13 cellular contexts compared by ENCODE assay signal in genomic region chr6:41704656-41705328, GRCh38. TPM values are rescaled to one million over a fixed set of nuclear protein-coding genes. Genes with fewer than 3 reads are reported as not detected.
A peak's percentile ranks its signal among the peaks of the same experiment; 100 is the strongest.
DNase-seq lines count a peak whose midpoint lies in the region; ATAC-seq and TF ChIP-seq lines count a peak whose summit lies in the region.
"Had no signal": no experiment of that assay in that cellular context is flagged by ENCODE, and none has a peak within 500 bp of the region (broad histone marks: within the 10 kb centered on the region; RNA-seq: fewer than 3 reads in every experiment).

No MANE protein-coding gene starts in this region.

- H3K36me3 Mint-ChIP-seq in activated CD8-positive, alpha-beta T cell treated with anti-CD3 and anti-CD28 coated beads, Interleukin-2, amount 10 ng/mL, durations not matched to agents 7 days and 5 days (ENCODE audit: low read depth) = peaks cover 4% of the 10 kb centered on the region
- H3K36me3 Mint-ChIP-seq in activated CD8-positive, alpha-beta T cell treated with anti-CD3 and anti-CD28 coated beads for 36 hours (ENCODE audit: low read depth) = peaks cover 9% of the 10 kb centered on the region
- H3K36me3 Mint-ChIP-seq in immature natural killer cell = peaks cover 0 to 4% (median 0%) of the 10 kb centered on the region in 3 donors

- DNase-seq in activated CD8-positive, alpha-beta T cell treated with anti-CD3 and anti-CD28 coated beads, Interleukin-2, amount 10 ng/mL, durations not matched to agents 7 days and 5 days = no peak
- no peak for DNase-seq in activated CD8-positive, alpha-beta T cell treated with anti-CD3 and anti-CD28 coated beads for 36 hours
- DNase-seq in Peyer's patch (no peak), immature natural killer cell (no peak), thyroid gland (no peak), SW480 (ENCODE audit: low spot score) (no peak), DMS79 (lab: John Stamatoyannopoulos, UW) (no peak)
- DNase-seq: activated CD4-positive, alpha-beta T cell treated with anti-CD3 and anti-CD28 coated beads for 1 hour; islet precursor cell; NCI-H187 had no signal

- CTCF ChIA-PET in activated CD8-positive, alpha-beta T cell treated with anti-CD3 and anti-CD28 coated beads, Interleukin-2, amount 10 ng/mL, durations not matched to agents 7 days and 5 days (lab: Charles Lee) = interaction anchor here (0.8 to 4.3 kb wide), 6 partner anchors 11 to 81 kb away, joined by 3 to 59 read pairs (median 22); partner anchors contain the start of genes TFEB and TOMM6
- CTCF ChIA-PET in activated CD8-positive, alpha-beta T cell treated with anti-CD3 and anti-CD28 coated beads for 36 hours (lab: Charles Lee) = interaction anchor here (0.9 to 4.0 kb wide), 13 partner anchors 11 to 336 kb away, joined by 3 to 30 read pairs (median 6); partner anchors contain the start of genes TFEB and TOMM6

- H3K27me3 ChIP-seq in Peyer's patch (no peaks in the 10 kb centered on the region), thyroid gland (no peaks in the 10 kb centered on the region)

- H3K4me3 ChIP-seq in Peyer's patch (peak overlapping the region in 2 of 4 donors; percentile 20 to 37), thyroid gland (replicated peaks in 1 of 3) (no peak overlapping the region)

- WGBS in thyroid gland, 2 donors = 91 to 95% methylated on average over 6 of the region's 6 CpGs

- peaks cover 41% of the 10 kb centered on the region for H3K4me1 Mint-ChIP-seq in activated CD8-positive, alpha-beta T cell treated with anti-CD3 and anti-CD28 coated beads, Interleukin-2, amount 10 ng/mL, durations not matched to agents 7 days and 5 days (ENCODE audit: low read depth)
- peaks cover 34% of the 10 kb centered on the region for H3K4me1 Mint-ChIP-seq in activated CD8-positive, alpha-beta T cell treated with anti-CD3 and anti-CD28 coated beads for 36 hours (ENCODE audit: low read depth)
- peaks cover 68 to 74% of the 10 kb centered on the region in 2 donors for H3K4me1 Mint-ChIP-seq in immature natural killer cell

- TF ChIP-seq POLR2A in Peyer's patch (IDR thresholded peaks at IDR 0.05) (no peak), thyroid gland (IDR thresholded peaks at IDR 0.05) (no peak)

- H3K36me3 ChIP-seq in Peyer's patch (no peaks in the 10 kb centered on the region), thyroid gland (no peaks in the 10 kb centered on the region)

- intact Hi-C loops in activated CD8-positive, alpha-beta T cell treated with anti-CD3 and anti-CD28 coated beads for 36 hours (cut with micrococcal nuclease) = no loop called here
- intact Hi-C loops in thyroid gland (cut with DNase I) = loop anchor here (10.0 kb wide), 1 partner anchor 70 kb away; the partner anchor contains the start of gene FRS3

- no peak for ATAC-seq in activated CD8-positive, alpha-beta T cell treated with anti-CD3 and anti-CD28 coated beads, Interleukin-2, amount 10 ng/mL, durations not matched to agents 7 days and 5 days
- ATAC-seq in activated CD8-positive, alpha-beta T cell treated with anti-CD3 and anti-CD28 coated beads for 36 hours = no peak
- ATAC-seq in GM19397 (IDR thresholded peaks at IDR 0.05; ENCODE audit: unreplicated experiment) = no peak

- H3K9me3 ChIP-seq in Peyer's patch = no peaks in the 10 kb centered on the region
- H3K9me3 ChIP-seq in thyroid gland = no peaks in the 10 kb centered on the region

- H3K4me1 ChIP-seq in Peyer's patch = peaks cover 0 to 46% (median 35%) of the 10 kb centered on the region in 4 donors
- H3K4me1 ChIP-seq in thyroid gland = peaks cover 40 to 74% of the 10 kb centered on the region in 2 donors

- H3K27me3 Mint-ChIP-seq in activated CD8-positive, alpha-beta T cell treated with anti-CD3 and anti-CD28 coated beads, Interleukin-2, amount 10 ng/mL, durations not matched to agents 7 days and 5 days (ENCODE audit: low read depth) = no peaks in the 10 kb centered on the region
- no peaks in the 10 kb centered on the region for H3K27me3 Mint-ChIP-seq in activated CD8-positive, alpha-beta T cell treated with anti-CD3 and anti-CD28 coated beads for 36 hours
- H3K27me3 Mint-ChIP-seq in immature natural killer cell (ENCODE audit: low read depth in 3 of 3) = peaks cover 0 to 5% (median 3%) of the 10 kb centered on the region in 3 donors

- H3K27ac ChIP-seq in Peyer's patch (peak overlapping the region in 3 of 4 donors; percentile 54 to 88 (median 71)), thyroid gland (peak overlapping the region; percentile 89 to 95 (median 94))

- H3K9me3 Mint-ChIP-seq in activated CD8-positive, alpha-beta T cell treated with anti-CD3 and anti-CD28 coated beads, Interleukin-2, amount 10 ng/mL, durations not matched to agents 7 days and 5 days (ENCODE audit: insufficient read depth) = no peaks in the 10 kb centered on the region
- no peaks in the 10 kb centered on the region for H3K9me3 Mint-ChIP-seq in activated CD8-positive, alpha-beta T cell treated with anti-CD3 and anti-CD28 coated beads for 36 hours
- no peaks in the 10 kb centered on the region for H3K9me3 Mint-ChIP-seq in immature natural killer cell

- POLR2A ChIA-PET in activated CD8-positive, alpha-beta T cell treated with anti-CD3 and anti-CD28 coated beads, Interleukin-2, amount 10 ng/mL, durations not matched to agents 7 days and 5 days (lab: Charles Lee) = interaction anchor here (2.6 kb wide), 1 partner anchor 29 kb away, joined by 19 read pairs; no protein-coding TSS in a partner anchor
- POLR2A ChIA-PET in activated CD8-positive, alpha-beta T cell treated with anti-CD3 and anti-CD28 coated beads for 36 hours (lab: Charles Lee) = interaction anchor here (0.9 to 1.2 kb wide), 4 partner anchors 11 to 144 kb away, joined by 3 read pairs; no protein-coding TSS in a partner anchor

- no peak for TF ChIP-seq CTCF in activated CD8-positive, alpha-beta T cell treated with anti-CD3 and anti-CD28 coated beads for 36 hours (IDR thresholded peaks at IDR 0.05)
- TF ChIP-seq CTCF in Peyer's patch (IDR thresholded peaks at IDR 0.05) (no peak), thyroid gland (IDR thresholded peaks at IDR 0.05) (no peak)

- H3K4me3 Mint-ChIP-seq in activated CD8-positive, alpha-beta T cell treated with anti-CD3 and anti-CD28 coated beads, Interleukin-2, amount 10 ng/mL, durations not matched to agents 7 days and 5 days = no peak overlapping the region
- no peak overlapping the region for H3K4me3 Mint-ChIP-seq in activated CD8-positive, alpha-beta T cell treated with anti-CD3 and anti-CD28 coated beads for 36 hours
- H3K4me3 Mint-ChIP-seq in immature natural killer cell = peak overlapping the region in 2 of 5 donors; percentile 33 to 57

- H3K27ac Mint-ChIP-seq in activated CD8-positive, alpha-beta T cell treated with anti-CD3 and anti-CD28 coated beads, Interleukin-2, amount 10 ng/mL, durations not matched to agents 7 days and 5 days = peak overlapping the region; percentile 59
- H3K27ac Mint-ChIP-seq in activated CD8-positive, alpha-beta T cell treated with anti-CD3 and anti-CD28 coated beads for 36 hours = no peak overlapping the region
- peak overlapping the region; percentile 71 to 98 (median 92) for H3K27ac Mint-ChIP-seq in immature natural killer cell

RNA-seq across cellular contexts. Expression of gene TFEB, which starts 30.6 kb away (rescaled TPM):
- total RNA-seq in activated CD8-positive, alpha-beta T cell treated with anti-CD3 and anti-CD28 coated beads, Interleukin-2, amount 10 ng/mL, durations not matched to agents 7 days and 5 days = 10 to 100 TPM; 18.5 to 21.2 TPM
- total RNA-seq in activated CD8-positive, alpha-beta T cell treated with anti-CD3 and anti-CD28 coated beads for 36 hours = 10 to 100 TPM; 14.6 to 15.9 TPM
- total RNA-seq in Peyer's patch = 10 to 100 TPM; 17.6 to 47.9 (median 22.9) TPM
- 10 to 100 TPM; 18.9 to 62.3 (median 23.9) TPM for polyA plus RNA-seq in immature natural killer cell
- total RNA-seq in thyroid gland = 10 to 100 TPM; 23.0 to 39.0 (median 34.9) TPM

RNA-seq across cellular contexts. Expression of gene PGC, which starts 42.4 kb away (rescaled TPM):
- total RNA-seq in activated CD8-positive, alpha-beta T cell treated with anti-CD3 and anti-CD28 coated beads, Interleukin-2, amount 10 ng/mL, durations not matched to agents 7 days and 5 days = not detected
- not detected for total RNA-seq in activated CD8-positive, alpha-beta T cell treated with anti-CD3 and anti-CD28 coated beads for 36 hours
- total RNA-seq in Peyer's patch (not detected), thyroid gland (not detected)
- polyA plus RNA-seq in immature natural killer cell = not detected
- total RNA-seq: A673, posterior vena cava had no signal
